15 cellular contexts compared by ENCODE assay signal in the genomic region with DNA sequence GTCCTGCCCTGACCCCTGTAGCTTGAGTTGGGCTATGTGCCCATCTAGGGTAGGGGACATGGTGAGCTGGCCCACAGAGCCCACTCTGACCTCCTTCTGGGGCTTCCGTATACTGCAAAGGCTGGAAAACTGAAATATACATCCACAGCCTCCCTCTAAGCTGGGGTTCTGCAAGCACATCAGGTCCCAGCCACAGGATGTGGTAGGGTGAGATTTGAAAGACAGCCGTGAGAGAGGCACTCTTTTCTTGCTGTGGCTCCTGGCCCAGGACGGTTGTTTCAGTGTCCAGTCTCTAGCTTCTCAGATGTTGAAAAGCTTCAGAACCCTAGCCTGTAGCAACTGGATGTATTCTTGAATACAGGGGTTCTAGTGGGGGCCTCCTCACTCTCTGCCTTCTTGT.
DNase-seq lines count a peak whose midpoint lies in the region; ATAC-seq and TF ChIP-seq lines count a peak whose summit lies in the region.
"Had no signal": no experiment of that assay in that cellular context is flagged by ENCODE, and none has a peak within 500 bp of the region (broad histone marks: within the 10 kb centered on the region; RNA-seq: fewer than 3 reads in every experiment).

No MANE protein-coding gene starts in this region.

- H3K9me3 ChIP-seq in OCI-LY7 (ENCODE audit: low read length) (0 out of 2 replicates have a peak, but pooled peaks cover 4% of the 10 kb centered on the region), stomach (no peaks in the 10 kb centered on the region)
- H3K9me3 ChIP-seq: A549, esophagus squamous epithelium had no signal

- no peaks in the 10 kb centered on the region for H3K79me2 ChIP-seq in OCI-LY7 (ENCODE audit: insufficient read depth, low read depth, low read length)

- H3K4me1 ChIP-seq in OCI-LY7 (ENCODE audit: insufficient read depth, low read length, poor library complexity, severe bottlenecking) (peaks cover 22% of the 10 kb centered on the region), stomach (peaks cover 11 to 16% (median 13%) of the 10 kb centered on the region in 4 donors)
- H3K4me1 ChIP-seq: A549 had no signal

- no peak overlapping the region for H3K4me3 ChIP-seq in OCI-LY7 (ENCODE audit: low read depth, low read length, poor library complexity, severe bottlenecking)
- no peak overlapping the region for H3K4me3 ChIP-seq in stomach
- H3K4me3 ChIP-seq: A549, esophagus squamous epithelium had no signal

- H3K4me1 Mint-ChIP-seq in activated CD8-positive, alpha-beta memory T cell treated with anti-CD3 and anti-CD28 coated beads, Interleukin-2, amount 10 ng/mL, durations not matched to agents 7 days and 5 days: peaks cover 30% of the 10 kb centered on the region

- H3K36me3 Mint-ChIP-seq in activated CD8-positive, alpha-beta memory T cell treated with anti-CD3 and anti-CD28 coated beads, Interleukin-2, amount 10 ng/mL, durations not matched to agents 7 days and 5 days: peaks cover 13% of the 10 kb centered on the region

- H3K36me3 ChIP-seq in OCI-LY7 (ENCODE audit: insufficient read depth, low read length) (no peaks in the 10 kb centered on the region), stomach (no peaks in the 10 kb centered on the region)
- H3K36me3 ChIP-seq: esophagus squamous epithelium had no signal

- no peak for TF ChIP-seq POLR2A in stomach (IDR thresholded peaks at IDR 0.05)

- no peaks in the 10 kb centered on the region for H3K27me3 ChIP-seq in stomach
- H3K27me3 ChIP-seq: esophagus squamous epithelium had no signal

- ATAC-seq in activated CD8-positive, alpha-beta memory T cell treated with anti-CD3 and anti-CD28 coated beads, Interleukin-2, amount 10 ng/mL, durations not matched to agents 7 days and 5 days: peak; percentile 89
- ATAC-seq in HG02678 (IDR thresholded peaks at IDR 0.05; ENCODE audit: unreplicated experiment): peak; percentile 57
- ATAC-seq: A549 had no signal

- H2AFZ ChIP-seq in OCI-LY7 (ENCODE audit: low read length): peak overlapping the region; percentile 83; the same call in 1 of the 2 replicates

- H3K27ac ChIP-seq in OCI-LY7 (ENCODE audit: low read depth, low read length, poor library complexity, severe bottlenecking): no peak overlapping the region
- peak overlapping the region in 4 of 5 donors; percentile 35 to 82 (median 63) for H3K27ac ChIP-seq in stomach
- H3K27ac ChIP-seq: A549, esophagus squamous epithelium had no signal

- peaks cover 11% of the 10 kb centered on the region for H3K9me3 Mint-ChIP-seq in activated CD8-positive, alpha-beta memory T cell treated with anti-CD3 and anti-CD28 coated beads, Interleukin-2, amount 10 ng/mL, durations not matched to agents 7 days and 5 days (ENCODE audit: low read depth)

- H3K27me3 Mint-ChIP-seq in activated CD8-positive, alpha-beta memory T cell treated with anti-CD3 and anti-CD28 coated beads, Interleukin-2, amount 10 ng/mL, durations not matched to agents 7 days and 5 days: peaks cover 36% of the 10 kb centered on the region

- H4K20me1 ChIP-seq in OCI-LY7 (ENCODE audit: insufficient read depth, low read length): no peaks in the 10 kb centered on the region

- CTCF ChIA-PET in activated CD8-positive, alpha-beta memory T cell treated with anti-CD3 and anti-CD28 coated beads, Interleukin-2, amount 10 ng/mL, durations not matched to agents 7 days and 5 days (lab: Charles Lee): interaction anchor here (0.7 to 3.7 kb wide), 3 partner anchors 23 to 111 kb away, joined by 3 to 15 read pairs (median 6); no protein-coding TSS in a partner anchor
- CTCF ChIA-PET in OCI-LY7 (lab: Charles Lee; ENCODE audit: unreplicated experiment): interaction anchor here (0.6 to 1.0 kb wide), 3 partner anchors 8 to 29 kb away, joined by 3 to 4 read pairs (median 3); no protein-coding TSS in a partner anchor

- no TSS peak for BruUV-seq in OCI-LY7 (replicated peaks; lab: Mats Ljungman, UMichigan)

- H3K4me2 ChIP-seq in OCI-LY7 (ENCODE audit: low read length): peak overlapping the region; percentile 47
- H3K4me2 ChIP-seq: A549 had no signal

- H3K4me3 Mint-ChIP-seq in activated CD8-positive, alpha-beta memory T cell treated with anti-CD3 and anti-CD28 coated beads, Interleukin-2, amount 10 ng/mL, durations not matched to agents 7 days and 5 days: no peak overlapping the region

- 77 to 91% (median 81%) methylated on average over 3 of the region's 3 CpGs for WGBS in stomach, 5 donors

- TF ChIP-seq EP300 in stomach (IDR thresholded peaks at IDR 0.05): no peak

- peak overlapping the region; percentile 71 for H3K27ac Mint-ChIP-seq in activated CD8-positive, alpha-beta memory T cell treated with anti-CD3 and anti-CD28 coated beads, Interleukin-2, amount 10 ng/mL, durations not matched to agents 7 days and 5 days

- DNase-seq in activated CD8-positive, alpha-beta memory T cell treated with anti-CD3 and anti-CD28 coated beads, Interleukin-2, amount 10 ng/mL, durations not matched to agents 7 days and 5 days: peak; percentile 73
- no peak for DNase-seq in activated CD8-positive, alpha-beta memory T cell treated with anti-CD3 and anti-CD28 coated beads, Interleukin-2, amount 50 U/mL, for 4 hours
- DNase-seq in OCI-LY7 (ENCODE audit: low spot score) (peak; percentile 38), stomach (no peak), NK-92 (lab: John Stamatoyannopoulos, UW; ENCODE audit: unreplicated experiment) (no peak), OCI-M2 (lab: John Stamatoyannopoulos, UW; ENCODE audit: unreplicated experiment) (no peak), KG1 (lab: John Stamatoyannopoulos, UW) (no peak)
- DNase-seq: activated naive CD4-positive, alpha-beta T cell treated with Interleukin-2 at 50 U/mL for 16 hours; esophagus squamous epithelium; NCI-H1417 treated with DMSO at 0.1 percent for 48 hours; NCI-H748 treated with DMSO at 0.1 percent for 48 hours; right cardiac atrium; SHP77 had no signal

- TF ChIP-seq CTCF in OCI-LY7 (conservative IDR thresholded peaks at IDR 0.05; ENCODE audit: low read length) (no peak), stomach (IDR thresholded peaks at IDR 0.05) (no peak)

- intact Hi-C loops in OCI-LY7 (cut with micrococcal nuclease; ENCODE audit: unreplicated experiment): loop anchor here (2.0 kb wide), 1 partner anchor 19 kb away; no protein-coding TSS in a partner anchor
- intact Hi-C loops in stomach (cut with DNase I; ENCODE audit: low total_unique reads): no loop called here

- no peaks in the 10 kb centered on the region for H3K9me2 ChIP-seq in OCI-LY7 (ENCODE audit: insufficient read depth, low read length)

- POLR2A ChIA-PET in OCI-LY7 (lab: Charles Lee): interaction anchor here (0.8 to 3.4 kb wide), 7 partner anchors 11 to 52 kb away, joined by 3 to 25 read pairs (median 8); no protein-coding TSS in a partner anchor

Comparison
In these comparisons a context has a peak if more than half of its experiments do, and no peak if none do; other contexts are left out.
1. DNase-seq: peak in activated CD8-positive, alpha-beta memory T cell treated with anti-CD3 and anti-CD28 coated beads, Interleukin-2, amount 10 ng/mL, durations not matched to agents 7 days and 5 days (single experiment) and OCI-LY7 (single experiment); none in activated CD8-positive, alpha-beta memory T cell treated with anti-CD3 and anti-CD28 coated beads, Interleukin-2, amount 50 U/mL, for 4 hours (single experiment), stomach (single experiment), NK-92 (single experiment), OCI-M2 (single experiment) and KG1 (single experiment).